8 cellular contexts compared by ENCODE assay signal in the genomic region with DNA sequence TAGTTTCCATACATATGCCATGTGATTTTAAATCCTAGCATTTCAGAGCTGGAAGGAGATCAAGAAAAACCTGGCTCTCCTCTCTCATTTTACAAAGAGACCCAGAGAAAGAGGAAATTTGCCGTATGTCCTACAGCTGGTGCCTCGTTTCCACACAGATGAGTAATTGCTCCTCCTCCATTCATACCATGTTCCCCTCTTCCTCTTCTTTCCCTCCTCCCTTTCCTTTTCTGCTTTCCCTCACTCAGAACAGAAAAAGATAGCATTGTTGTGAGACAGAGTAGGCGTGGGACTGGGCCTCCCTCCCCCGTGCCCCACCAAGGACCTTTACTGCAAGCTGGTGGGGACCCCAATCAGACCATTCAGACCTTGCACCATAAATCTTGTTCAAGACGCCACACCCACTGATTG. TPM values are rescaled to one million over a fixed set of nuclear protein-coding genes. Genes with fewer than 3 reads are reported as not detected.
DNase-seq lines count a peak whose midpoint lies in the region; ATAC-seq and TF ChIP-seq lines count a peak whose summit lies in the region.

No MANE protein-coding gene starts in this region.

- TF ChIP-seq POLR2A in GM18505 (IDR thresholded peaks at IDR 0.05; ENCODE audit: borderline replicate concordance, extremely low read depth, insufficient read depth, insufficient read length): no peak

- DNase-seq in A172 (ENCODE audit: low spot score) (peak; percentile 27), HT1080 (ENCODE audit: low read depth) (peak; percentile 31), SKM-1 treated with dmso at 0.1 percent for 144 hours (lab: John Stamatoyannopoulos, UW; ENCODE audit: unreplicated experiment) (peak; percentile 64), fibroblast of villous mesenchyme (ENCODE audit: low read depth) (peak; percentile 69)
- no peak for DNase-seq in stimulated activated CD4-positive, alpha-beta T cell treated with anti-CD3 and anti-CD28 coated beads, Interleukin-4, amount 100 ng/mL, for 1 hour

- no peak for TF ChIP-seq CTCF in fibroblast of villous mesenchyme (IDR thresholded peaks at IDR 0.05; ENCODE audit: insufficient read depth, low read depth, low read length)

- no peak for ATAC-seq in GM18511 (IDR thresholded peaks at IDR 0.05; ENCODE audit: unreplicated experiment)
- ATAC-seq in GM18505 (IDR thresholded peaks at IDR 0.05; ENCODE audit: unreplicated experiment): no peak
- ATAC-seq in GM21447 (IDR thresholded peaks at IDR 0.05; ENCODE audit: unreplicated experiment): no peak

- H3K4me3 ChIP-seq in fibroblast of villous mesenchyme (ENCODE audit: low read depth, low read length): peak overlapping the region; percentile 33

RNA-seq across cellular contexts. Expression of gene SLC44A3, which starts 13.7 kb away (rescaled TPM):
- total RNA-seq in A172 (2014; rRNA removed; shearing (Covaris generic)): 0.10 TPM in 1 of 2 replicates, not detected in the other
- 0.30 and 0.31 TPM in 2 replicates for total RNA-seq in HT1080 (2014; rRNA removed; shearing (Covaris generic))
- polyA plus RNA-seq in HT1080 (2015; cell fraction: cytosol; rRNA removed): 0.19 and 0.62 TPM in 2 replicates
- 0.53 and 0.76 TPM in 2 replicates for polyA plus RNA-seq in HT1080 (2015; cell fraction: nucleus; rRNA removed)
- total RNA-seq in fibroblast of villous mesenchyme: 1.7 and 1.9 TPM in 2 replicates
